ENCODE assay signal across 11 cellular contexts in genomic region chr13:51332566-51333361, GRCh38. TPM values are rescaled to one million over a fixed set of nuclear protein-coding genes. Genes with fewer than 3 reads are reported as not detected.
"Had no signal": no experiment of that assay in that cellular context is flagged by ENCODE, and none has a peak within 500 bp of the region (broad histone marks: within the 10 kb centered on the region; RNA-seq: fewer than 3 reads in every experiment).

No MANE protein-coding gene starts in this region.

- DNase-seq: H9, HCEC 1CT, HFFc6, IMR-90, Karpas-422, KBM-7 had no signal

- H3K4me2 ChIP-seq: GM23338 had no signal

- H3K4me3 ChIP-seq: GM23338 had no signal

- H3K9ac ChIP-seq: KMS-11 had no signal

- ATAC-seq: GM23338 had no signal

- H2AFZ ChIP-seq: GM23338 had no signal

- H3K27ac ChIP-seq: KMS-11 had no signal

- FAIRE-seq: H1, H54, HTR-8/SVneo had no signal

RNA-seq across cellular contexts. Expression of gene SERPINE3, which starts 6.7 kb away (rescaled TPM):
- polyA plus RNA-seq: IMR-90 had no signal
